Comparison of ENCODE assay signal across 23 cellular contexts in the genomic region with DNA sequence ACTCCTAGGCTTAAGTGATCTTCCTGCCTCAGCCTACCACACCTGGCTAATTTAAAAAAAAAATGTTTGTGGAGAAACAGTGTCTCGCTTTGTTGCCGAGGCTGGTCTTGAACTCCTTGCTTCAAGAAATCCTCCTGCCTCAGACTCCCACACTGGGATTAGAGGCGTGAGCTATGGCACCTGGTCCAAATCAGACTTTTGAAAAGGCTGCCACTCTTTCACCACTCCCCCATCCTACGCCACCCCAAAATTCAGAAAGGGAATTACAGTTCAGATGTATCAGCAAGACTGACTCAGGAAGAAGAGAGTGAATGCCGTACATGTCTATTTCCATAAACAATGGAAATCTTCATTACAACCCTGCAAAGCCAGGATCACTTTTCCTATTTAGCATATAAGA. TPM values are rescaled to one million over a fixed set of nuclear protein-coding genes. Genes with fewer than 3 reads are reported as not detected.
"Had no signal": no experiment of that assay in that cellular context is flagged by ENCODE, and none has a peak within 500 bp of the region (broad histone marks: within the 10 kb centered on the region; RNA-seq: fewer than 3 reads in every experiment).

No MANE protein-coding gene starts in this region.

- FAIRE-seq: HepG2, RCC 7860 had no signal

- H3K9me3 ChIP-seq: MG63, SJSA1 had no signal

- ATAC-seq: HepG2 had no signal

- H3K4me3 ChIP-seq: MG63, SJSA1, SK-N-MC had no signal

- H3K27me3 ChIP-seq: MG63 had no signal

- H3K27ac ChIP-seq: SJSA1, SK-N-MC had no signal

- H3K36me3 ChIP-seq: MG63, SJSA1 had no signal

- DNase-seq: IMR-90, Karpas-422, KG1, MG63, NCI-H1092, NCI-H1105 treated with DMSO at 0.1 percent for 48 hours, NCI-H1417 treated with DMSO at 0.1 percent for 48 hours, NCI-H146, NCI-H187, NCI-H2029, NCI-H2081 treated with DMSO at 0.1 percent for 48 hours, NCI-H226, NCI-H446, NCI-H510A, NCI-H774, Right ventricle myocardium superior, RPMI8226, SIG-M5 had no signal

RNA-seq across cellular contexts. Expression of gene FBLL1, which starts 2.9 kb away (rescaled TPM):
- total RNA-seq: HT-29, Right ventricle myocardium superior had no signal
